ENCODE assay signal across 14 cellular contexts in the genomic region with DNA sequence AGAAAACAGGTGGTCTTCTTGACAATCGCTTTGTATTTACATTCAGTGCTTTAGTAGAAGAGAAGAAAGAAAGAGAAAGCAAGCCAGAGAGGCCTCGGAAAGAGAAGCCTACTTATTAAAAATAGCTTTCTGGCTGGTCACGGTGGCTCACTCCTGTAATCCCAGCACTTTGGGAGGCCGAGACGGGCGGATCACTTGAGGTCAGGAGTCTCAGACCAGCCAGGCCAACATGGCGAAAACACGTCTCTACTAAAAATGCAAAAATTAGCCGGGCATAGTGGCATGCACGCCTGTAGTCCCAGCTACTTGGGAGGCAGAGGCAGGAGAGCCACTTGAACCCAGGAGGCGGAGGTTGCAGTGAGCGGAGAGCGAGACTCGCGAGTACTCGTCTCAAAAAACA. TPM values are rescaled to one million over a fixed set of nuclear protein-coding genes. Genes with fewer than 3 reads are reported as not detected.
DNase-seq lines count a peak whose midpoint lies in the region; ATAC-seq and TF ChIP-seq lines count a peak whose summit lies in the region.
"Had no signal": no experiment of that assay in that cellular context is flagged by ENCODE, and none has a peak within 500 bp of the region (broad histone marks: within the 10 kb centered on the region; RNA-seq: fewer than 3 reads in every experiment).

No MANE protein-coding gene starts in this region.

- H3K36me3 ChIP-seq in SJSA1 (peaks cover 4% of the 10 kb centered on the region; the same call in 1 of the 2 replicates), right atrium auricular region (no peaks in the 10 kb centered on the region), stomach smooth muscle (ENCODE audit: control insufficient read depth in 2 of 2, insufficient read depth in 2 of 2, low read length in 2 of 2) (no peaks in the 10 kb centered on the region)

- H3K27ac ChIP-seq in SJSA1 (peak overlapping the region; percentile 87), right atrium auricular region (peak overlapping the region; percentile 100), stomach smooth muscle (ENCODE audit: low read length) (peak overlapping the region; percentile 99)

- no peak for TF ChIP-seq CTCF in right atrium auricular region (IDR thresholded peaks at IDR 0.05)

- H3K9ac ChIP-seq in stomach smooth muscle (ENCODE audit: low read length in 2 of 2) = no peak overlapping the region

- no peaks in the 10 kb centered on the region for H3K9me3 ChIP-seq in SJSA1 (replicated peaks)
- no peaks in the 10 kb centered on the region for H3K9me3 ChIP-seq in right atrium auricular region
- H3K9me3 ChIP-seq in stomach smooth muscle (ENCODE audit: control insufficient read depth in 2 of 2, low read length in 2 of 2) = no peaks in the 10 kb centered on the region
- H3K9me3 ChIP-seq: A549, testis had no signal

- H3K27me3 ChIP-seq in SJSA1 (replicated peaks) (no peaks in the 10 kb centered on the region), right atrium auricular region (no peaks in the 10 kb centered on the region), stomach smooth muscle (ENCODE audit: control insufficient read depth in 1 of 2, insufficient read depth in 2 of 2, low read length in 2 of 2) (no peaks in the 10 kb centered on the region)
- H3K27me3 ChIP-seq: testis had no signal

- peak overlapping the region; percentile 3 for H3K4me3 ChIP-seq in SJSA1
- no peak overlapping the region for H3K4me3 ChIP-seq in right atrium auricular region
- H3K4me3 ChIP-seq in stomach smooth muscle (ENCODE audit: low read length in 2 of 2) = peak overlapping the region; percentile 22 to 88
- H3K4me3 ChIP-seq: A549 had no signal

- DNase-seq in NCI-H146 (lab: John Stamatoyannopoulos, UW) (peak; percentile 32), NCI-H146 treated with DMSO at 0.1 percent for 48 hours (lab: John Stamatoyannopoulos, UW; ENCODE audit: unreplicated experiment) (no peak), SJSA1 (ENCODE audit: low read depth in 1 of 2, low spot score in 2 of 2) (peak in 1 of 2 experiments; percentile 33), right atrium auricular region (ENCODE audit: low spot score) (no peak), cerebellar cortex (ENCODE audit: low spot score) (no peak), amniotic stem cell (lab: John Stamatoyannopoulos, UW) (no peak)
- DNase-seq: amygdala, NCI-H1930, retina, testis had no signal

- peaks cover 36% of the 10 kb centered on the region for H3K4me1 ChIP-seq in SJSA1 (replicated peaks)
- peaks cover 0 to 27% of the 10 kb centered on the region in 2 donors for H3K4me1 ChIP-seq in right atrium auricular region
- peaks cover 18% of the 10 kb centered on the region for H3K4me1 ChIP-seq in stomach smooth muscle (ENCODE audit: control insufficient read depth, insufficient read depth, low read length)

- ATAC-seq in GM21515 (IDR thresholded peaks at IDR 0.05; ENCODE audit: unreplicated experiment) = no peak
- ATAC-seq: A549, GM12878 had no signal

RNA-seq across cellular contexts. Expression of gene SLC19A2, which starts 1.8 kb away (rescaled TPM):
- total RNA-seq in SJSA1 (2014; rRNA removed; shearing (Covaris generic)) = 10.3 and 13.2 TPM in 2 replicates
- total RNA-seq in right atrium auricular region = 10 to 100 TPM; 23.5 to 24.1 TPM

Comparison
In these comparisons a context has a peak if more than half of its experiments do, and no peak if none do; other contexts are left out.
1. H3K4me3 ChIP-seq: peak in SJSA1 (single experiment) and stomach smooth muscle (2 of 2); none in right atrium auricular region (0 of 2).
2. Peak in every context shown above with its lines, with median percentiles within 50 percentile points of each other: H3K27ac ChIP-seq.